Comparison of ENCODE assay signal across 17 cellular contexts in genomic region chr5:14081791-14082190, GRCh38.
"Had no signal": no experiment of that assay in that cellular context is flagged by ENCODE, and none has a peak within 500 bp of the region (broad histone marks: within the 10 kb centered on the region; RNA-seq: fewer than 3 reads in every experiment).

No MANE protein-coding gene starts in this region.

- DNase-seq: activated CD4-positive, alpha-beta T cell treated with anti-CD3 and anti-CD28 coated beads, Interleukin-2, amount 50 U/mL, for 4 hours; activated effector memory CD4-positive, alpha-beta T cell treated with anti-CD3 and anti-CD28 coated beads, Interleukin-2, amount 50 U/mL, for 16 hours; activated T-cell treated with anti-CD3 and anti-CD28 coated beads, Interleukin-2, amount 50 U/mL, for 4 hours; amniotic stem cell; cerebellar nuclear complex; dorsolateral prefrontal cortex; glutamatergic neuron; immature natural killer cell; left cardiac atrium; naive thymus-derived CD4-positive, alpha-beta T cell; right lobe of liver; spleen; stimulated activated CD4-positive, alpha-beta T cell treated with anti-CD3 and anti-CD28 coated beads, Interleukin-1b, Interleukin-23, amount 100 ng/mL, for 48 hours; stimulated activated naive B cell treated with anti-CD40 and anti-IgM and Interleukin-4, amounts not matched to agents 10 μg/mL and 1 μg/mL and 100 μg/mL, for 72 hours; trophoblast cell had no signal

- H3K27ac ChIP-seq: dorsolateral prefrontal cortex, right lobe of liver, spleen had no signal

- H3K36me3 ChIP-seq: right lobe of liver, spleen had no signal

- ATAC-seq: activated naive CD4-positive, alpha-beta T cell treated with anti-CD3 and anti-CD28 coated beads, Interleukin-2, amount 50 U/mL, for 72 hours; activated T-cell treated with anti-CD3 and anti-CD28 coated beads, Interleukin-2, amount 50 U/mL, for 4 hours; left cardiac atrium; naive thymus-derived CD4-positive, alpha-beta T cell; right lobe of liver; stimulated activated naive B cell treated with anti-CD40 and anti-IgM and Interleukin-4, amounts not matched to agents 10 μg/mL and 1 μg/mL and 100 μg/mL, for 72 hours had no signal

- H3K4me3 ChIP-seq: dorsolateral prefrontal cortex, lung, right lobe of liver, spleen had no signal

- H3K9me3 ChIP-seq: right lobe of liver, spleen had no signal

- H3K27me3 ChIP-seq: right lobe of liver had no signal

- H3K4me1 ChIP-seq: right lobe of liver, spleen had no signal
